In the genomic region with DNA sequence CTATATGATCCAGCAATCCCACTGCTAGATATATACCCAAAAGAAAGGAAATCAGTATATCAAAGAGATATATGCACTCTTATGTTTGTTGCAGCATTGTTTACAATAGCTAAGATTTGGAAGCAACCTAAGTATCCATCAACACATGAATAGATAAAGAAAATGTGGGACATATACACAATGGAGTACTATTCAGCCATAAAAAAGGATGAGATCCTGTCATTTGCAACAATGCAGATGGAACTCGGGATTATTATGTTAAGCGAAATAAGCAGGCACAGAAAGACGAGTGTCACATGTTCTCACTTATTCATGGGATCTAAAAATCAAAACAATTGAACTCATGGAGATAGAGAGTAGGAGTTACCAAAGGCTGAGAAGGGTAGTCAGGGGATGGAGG, we compare ENCODE assay signal across 5 cellular contexts. TPM values are rescaled to one million over a fixed set of nuclear protein-coding genes. Genes with fewer than 3 reads are reported as not detected.
DNase-seq lines count a peak whose midpoint lies in the region; ATAC-seq, FAIRE-seq and TF ChIP-seq lines count a peak whose summit lies in the region.
"Not testable (repeated sequence)": the region's sequence is repeated elsewhere in the genome, so short reads cannot be mapped to it uniquely, and the experiment has no call there.
"Had no signal": no experiment of that assay in that cellular context is flagged by ENCODE, and none has a peak within 500 bp of the region (broad histone marks: within the 10 kb centered on the region; RNA-seq: fewer than 3 reads in every experiment).

No MANE protein-coding gene starts in this region.

- not testable (repeated sequence) for FAIRE-seq in K562 (lab: Jason Lieb, UNC)

- TF ChIP-seq CTCF in HEK293 (tag by site-specific recombination; IDR thresholded peaks at IDR 0.05); K562 (IDR thresholded peaks at IDR 0.05 in 2 of 3, conservative IDR thresholded peaks at IDR 0.05 in 1 of 3; ENCODE audit: insufficient read depth in 2 of 3, low read depth in 1 of 3, low read length in 3 of 3); progenitor cell of endocrine pancreas (IDR thresholded peaks at IDR 0.05; ENCODE audit: unreplicated experiment): not testable (repeated sequence)

- not testable (repeated sequence) for H3K36me3 ChIP-seq in HEK293 (ENCODE audit: control insufficient read depth in 2 of 2, insufficient read depth in 1 of 2, low read length in 2 of 2); K562 (ENCODE audit: control insufficient read depth, insufficient read depth, low read length)

- intact Hi-C loops in K562 (cut with micrococcal nuclease) = not testable (repeated sequence)

- in situ Hi-C loops in K562 (cut with MboI) = not testable (repeated sequence)

- not testable (repeated sequence) for H3K27me3 ChIP-seq in K562 (ENCODE audit: control insufficient read depth in 2 of 2, insufficient read depth in 2 of 2, low read length in 2 of 2)

- not testable (repeated sequence) for H3K36me3 Mint-ChIP-seq in progenitor cell of endocrine pancreas (ENCODE audit: insufficient read depth)

- peaks cover 11% of the 10 kb centered on the region for H3K27me3 Mint-ChIP-seq in progenitor cell of endocrine pancreas

- H3K4me3 ChIP-seq in HEK293 (ENCODE audit: low read depth, low read length); K562: not testable (repeated sequence)

- H2AFZ ChIP-seq in K562 (ENCODE audit: low read depth, low read length) = not testable (repeated sequence)

- H3K9me3 Mint-ChIP-seq in progenitor cell of endocrine pancreas (ENCODE audit: low read depth) = peaks cover 19% of the 10 kb centered on the region

- not testable (repeated sequence) for H3K4me2 ChIP-seq in K562 (ENCODE audit: insufficient read depth, low read length)

- H3K9ac ChIP-seq in K562 (ENCODE audit: insufficient read depth in 1 of 2, low read depth in 2 of 2, low read length in 2 of 2) = not testable (repeated sequence)

- H3K27ac Mint-ChIP-seq in progenitor cell of endocrine pancreas = peak overlapping the region; percentile 53

- H3K9me3 ChIP-seq in HEK293 (ENCODE audit: control insufficient read depth, insufficient read depth, low read depth, low read length); K562 (replicated peaks; ENCODE audit: control insufficient read depth, insufficient read depth, low read depth, low read length): not testable (repeated sequence)

- DNase-seq in K562 (ENCODE audit: extremely low read depth in 1 of 4, low spot score in 3 of 4); progenitor cell of endocrine pancreas (ENCODE audit: low spot score, unreplicated experiment): not testable (repeated sequence)

- POLR2A ChIA-PET in HEK293 (lab: Yijun Ruan, JAX); K562 (lab: Yijun Ruan, JAX): not testable (repeated sequence)

- H3K79me2 ChIP-seq in K562 (ENCODE audit: control insufficient read depth, insufficient read depth, low read length) = not testable (repeated sequence)

- not testable (repeated sequence) for TF ChIP-seq RAD21 in K562 (CRISPR knock-in tag; conservative IDR thresholded peaks at IDR 0.05 in 1 of 2, IDR thresholded peaks at IDR 0.05 in 1 of 2)

- WGBS in K562 (ENCODE audit: insufficient coverage, low coverage, missing lambda C conversion rate) = 0% methylated on average over 3 of the region's 3 CpGs

- H3K4me1 ChIP-seq in HEK293 (ENCODE audit: control insufficient read depth, insufficient read depth, low read length); K562 (replicated peaks in 1 of 2; ENCODE audit: control insufficient read depth in 2 of 2, insufficient read depth in 2 of 2, low read length in 2 of 2): not testable (repeated sequence)

- not testable (repeated sequence) for TF ChIP-seq POLR2A in K562 (conservative IDR thresholded peaks at IDR 0.05)

- ATAC-seq in K562 = not testable (repeated sequence)

- not testable (repeated sequence) for H4K20me1 ChIP-seq in K562 (replicated peaks; ENCODE audit: control insufficient read depth, insufficient read depth, low read length)

- H3K4me1 Mint-ChIP-seq in progenitor cell of endocrine pancreas (ENCODE audit: low read depth) = peaks cover 18% of the 10 kb centered on the region

- BruUV-seq in K562 (replicated peaks; lab: Mats Ljungman, UMichigan) = not testable (repeated sequence)

- H3K9me1 ChIP-seq in K562 (ENCODE audit: control insufficient read depth, insufficient read depth, low read length) = not testable (repeated sequence)

- not testable (repeated sequence) for TF ChIP-seq EP300 in K562 (IDR thresholded peaks at IDR 0.05; ENCODE audit: low read length)

- H3K27ac ChIP-seq in HEK293 (ENCODE audit: extremely low read depth, low read depth, low read length); K562 (ENCODE audit: extremely low read depth, low read depth, low read length): not testable (repeated sequence)

- CTCF ChIA-PET in HEK293 (lab: Yijun Ruan, JAX) = interaction anchor here (0.6 kb wide), 1 partner anchor 768 kb away, joined by 3 read pairs; no protein-coding TSS in a partner anchor
- CTCF ChIA-PET in K562 (lab: Yijun Ruan, JAX; ENCODE audit: low intra/inter-chr PET ratio) = not testable (repeated sequence)

- not testable (repeated sequence) for H3K4me3 Mint-ChIP-seq in progenitor cell of endocrine pancreas (ENCODE audit: low read depth)

TF ChIP-seq in HEK293, 187 proteins besides CTCF, POLR2A, EP300 and RAD21:
- TF ChIP-seq ZNF146 (tag by site-specific recombination; IDR thresholded peaks at IDR 0.05) = peak; percentile 90
TF ChIP-seq in HEK293: peak in this region for 1; not testable (repeated sequence) for 186.

TF ChIP-seq in K562, 482 proteins besides CTCF, POLR2A, EP300 and RAD21:
- peak; percentile 68 for TF ChIP-seq ZNF146 (CRISPR knock-in tag; IDR thresholded peaks at IDR 0.05; ENCODE audit: unreplicated experiment)

RNA-seq across cellular contexts. Expression of gene SLC44A5, which starts 17.5 kb away (rescaled TPM):
- total RNA-seq in K562 (2011; cell fraction: chromatin; rRNA removed; ENCODE audit: low replicate concordance) = 8.0 and 18.5 TPM in 2 replicates
- total RNA-seq in K562 (2011; cell fraction: nucleolus; rRNA removed) = 3.5 and 4.7 TPM in 2 replicates
- 8.0 and 13.5 TPM in 2 replicates for total RNA-seq in K562 (2011; cell fraction: nucleoplasm; rRNA removed)
- 1.2 and 2.1 TPM in 2 replicates for total RNA-seq in K562 (2014; rRNA removed)
- total RNA-seq in K562 (2014; rRNA removed; fragmentation: Illumina TruSeq; extraction: Trizol) = 4.3 and 4.5 TPM in 2 replicates
- 3.1 and 3.4 TPM in 2 replicates for total RNA-seq in K562 (2015; rRNA removed; fragmentation: Illumina TruSeq; extraction: Trizol)
- 1.9 and 2.1 TPM in 2 replicates for total RNA-seq in K562 (2021)
- 4.1 and 10.1 TPM in 2 replicates for polyA plus RNA-seq in K562 (2011; rRNA removed)
- polyA plus RNA-seq in K562 (2011; cell fraction: cytosol; rRNA removed) = 1.00 and 1.2 TPM in 2 replicates
- polyA plus RNA-seq in K562 (2011; cell fraction: nucleus; rRNA removed) = 4.9 and 12.0 TPM in 2 replicates
- 2.0 and 5.6 TPM in 2 replicates for polyA plus RNA-seq in K562 (2012)
- 3.2 and 3.6 TPM in 2 replicates for polyA plus RNA-seq in K562 (2014; fragmentation: Illumina TruSeq; extraction: Trizol)
- 1 to 10 TPM; 1.2 to 1.8 TPM for polyA plus RNA-seq in K562 (2014; fragmentation: Nextera tagmentation; extraction: Ambion mirVana)
- 3.2 and 4.1 TPM in 2 replicates for polyA plus RNA-seq in K562 (2014; rRNA removed)
- 3.1 and 7.0 TPM in 2 replicates for polyA minus RNA-seq in K562 (2011; rRNA and poly(A)+ RNA removed)
- 0.36 and 2.0 TPM in 2 replicates for polyA minus RNA-seq in K562 (2011; cell fraction: cytosol; rRNA and poly(A)+ RNA removed)
- 4.0 and 7.0 TPM in 2 replicates for polyA minus RNA-seq in K562 (2011; cell fraction: nucleus; rRNA and poly(A)+ RNA removed)
- total RNA-seq in progenitor cell of endocrine pancreas = 8.8 and 9.5 TPM in 2 replicates
- total RNA-seq: CD4-positive, alpha-beta T cell had no signal
- polyA plus RNA-seq: CD14-positive monocyte had no signal
